Comparison of ENCODE assay signal across 8 cellular contexts in the genomic region with DNA sequence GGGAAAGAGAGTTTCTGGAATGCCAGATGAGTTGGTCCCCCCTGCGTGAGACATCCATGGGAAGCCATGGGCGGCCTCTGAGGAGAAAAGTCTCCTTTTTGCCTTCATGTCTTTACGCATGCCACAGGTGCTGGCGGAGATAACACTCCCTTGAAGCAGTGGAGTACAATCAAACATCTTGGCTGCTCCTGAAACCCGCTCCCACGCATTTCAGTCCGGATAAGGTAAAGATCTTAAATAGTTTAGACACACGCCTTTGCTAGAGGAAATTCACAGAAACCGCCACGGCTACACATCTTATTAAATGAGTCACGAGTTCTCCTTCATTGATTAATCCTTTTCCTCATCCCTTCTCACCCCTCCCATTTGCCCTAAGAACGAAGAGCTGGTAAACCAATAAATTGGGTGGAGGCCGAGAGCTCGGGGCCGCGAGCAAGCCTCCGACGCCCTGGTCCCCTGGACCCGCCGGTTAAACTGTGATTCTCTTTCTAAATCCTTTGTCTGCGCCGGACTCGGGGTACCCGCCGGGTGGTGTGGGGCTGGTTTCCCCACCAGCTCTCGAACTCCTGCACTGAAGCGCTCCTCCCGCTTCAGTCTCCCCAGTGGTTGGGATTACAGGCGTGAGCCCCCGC. TPM values are rescaled to one million over a fixed set of nuclear protein-coding genes. Genes with fewer than 3 reads are reported as not detected.
DNase-seq lines count a peak whose midpoint lies in the region; ATAC-seq and TF ChIP-seq lines count a peak whose summit lies in the region.

No MANE protein-coding gene starts in this region.

- peak overlapping the region; percentile 85 to 88 for H3K4me3 ChIP-seq in ascending aorta

- H3K27ac ChIP-seq in ascending aorta: peak overlapping the region; percentile 75 to 83

- no peak for TF ChIP-seq CTCF in ascending aorta (IDR thresholded peaks at IDR 0.05)

- no peaks in the 10 kb centered on the region for H3K36me3 ChIP-seq in ascending aorta

- ATAC-seq in left colon: peak; percentile 22
- no peak for ATAC-seq in GM19467 (IDR thresholded peaks at IDR 0.05; ENCODE audit: unreplicated experiment)
- ATAC-seq in GM18873 (IDR thresholded peaks at IDR 0.05; ENCODE audit: low FRiP score, unreplicated experiment): no peak

- no peaks in the 10 kb centered on the region for H3K9me3 ChIP-seq in ascending aorta

- DNase-seq in NCI-H748 (lab: John Stamatoyannopoulos, UW; ENCODE audit: unreplicated experiment) (peak; percentile 26), NCI-H748 treated with DMSO at 0.1 percent for 48 hours (lab: John Stamatoyannopoulos, UW) (no peak), ascending aorta (ENCODE audit: low spot score in 2 of 2) (no peak), left colon (peak in 1 of 2 donors; percentile 25), NCI-H510A (lab: John Stamatoyannopoulos, UW) (no peak)
- peak; percentile 41 for DNase-seq in stimulated activated CD4-positive, alpha-beta T cell treated with anti-CD3 and anti-CD28 coated beads, Interleukin-4, amount 100 ng/mL, for 1 hour

- intact Hi-C loops in ascending aorta (cut with DNase I) (loop anchor here (5.0 kb wide), 3 partner anchors 62 to 222 kb away; a partner anchor contains a TSS), left colon (cut with DNase I, micrococcal nuclease) (no loop called here)

- peaks cover 6 to 7% of the 10 kb centered on the region in 2 donors for H3K4me1 ChIP-seq in ascending aorta

- no peaks in the 10 kb centered on the region for H3K27me3 ChIP-seq in ascending aorta

RNA-seq across cellular contexts. Expression of a gene that starts 6.6 kb away (rescaled TPM):
- 0.64 TPM for total RNA-seq in ascending aorta
- 1 to 10 TPM; 4.9 to 5.9 TPM for total RNA-seq in left colon

RNA-seq across cellular contexts. Expression of a gene that starts 32.1 kb away (rescaled TPM):
- total RNA-seq in ascending aorta: not detected
- 1 to 10 TPM; 2.0 to 2.3 TPM for total RNA-seq in left colon

Comparison
In these comparisons a context has a peak if more than half of its experiments do, and no peak if none do; other contexts are left out.
1. DNase-seq: peak in NCI-H748 (single experiment) and stimulated activated CD4-positive, alpha-beta T cell treated with anti-CD3 and anti-CD28 coated beads, Interleukin-4, amount 100 ng/mL, for 1 hour (single experiment); none in NCI-H748 treated with DMSO at 0.1 percent for 48 hours (single experiment), ascending aorta (0 of 2) and NCI-H510A (single experiment).